In the genomic region with DNA sequence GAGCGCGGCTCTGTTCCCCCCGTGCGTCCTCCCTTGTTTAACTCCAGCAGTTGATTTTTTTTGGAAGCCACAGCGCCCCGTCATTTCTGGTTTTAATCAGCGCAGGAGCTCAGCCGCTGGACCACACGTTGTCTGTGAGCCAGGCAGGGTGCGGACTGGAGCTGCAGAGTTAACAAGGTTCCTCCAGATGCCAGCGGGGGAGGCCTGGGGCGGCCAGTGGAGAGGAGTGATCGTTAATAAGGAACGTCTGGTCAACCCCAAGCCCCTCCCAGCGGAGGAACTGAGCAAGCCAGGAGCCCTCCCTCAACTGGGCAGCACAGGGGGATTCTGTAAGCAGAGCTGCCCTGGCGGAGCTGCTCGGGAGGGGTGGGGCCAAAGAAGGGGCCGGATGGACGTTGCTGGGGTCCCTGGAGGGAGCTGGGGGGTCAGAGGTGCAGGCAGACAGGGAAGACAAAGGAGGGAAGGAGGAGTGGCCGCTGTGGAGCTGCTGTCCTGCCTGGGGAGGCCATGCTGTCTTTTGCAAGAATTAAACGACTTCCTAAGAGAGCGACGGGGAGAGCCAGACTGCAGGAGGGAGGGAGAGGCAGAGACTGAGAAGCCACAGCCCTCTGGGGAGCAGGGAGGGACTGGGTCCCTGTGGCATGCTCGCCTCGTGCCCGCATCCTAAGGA, we compare ENCODE assay signal across 10 cellular contexts.
DNase-seq lines count a peak whose midpoint lies in the region; ATAC-seq and TF ChIP-seq lines count a peak whose summit lies in the region.
"Had no signal": no experiment of that assay in that cellular context is flagged by ENCODE, and none has a peak within 500 bp of the region (broad histone marks: within the 10 kb centered on the region; RNA-seq: fewer than 3 reads in every experiment).

No MANE protein-coding gene starts in this region.

- H3K4me2 ChIP-seq in mammary epithelial cell (ENCODE audit: insufficient read depth, low read depth, low read length), result no peak overlapping the region

- DNase-seq in breast epithelium (ENCODE audit: low spot score in 2 of 2), result no peak
- no peak for DNase-seq in mammary epithelial cell
- DNase-seq in fibroblast of mammary gland (ENCODE audit: low read depth), result peak; percentile 15
- no peak for DNase-seq in vagina (ENCODE audit: extremely low spot score in 2 of 2)
- DNase-seq in GM03348 (ENCODE audit: low spot score), result no peak
- DNase-seq in AG08396 (ENCODE audit: low spot score), result no peak
- DNase-seq: NCI-H1092 treated with DMSO at 0.1 percent for 48 hours had no signal

- no peak for TF ChIP-seq POLR2A in breast epithelium (IDR thresholded peaks at IDR 0.05)
- TF ChIP-seq POLR2A in vagina (IDR thresholded peaks at IDR 0.05), result no peak

- H3K79me2 ChIP-seq in mammary epithelial cell (ENCODE audit: insufficient read depth, low read length), result no peaks in the 10 kb centered on the region

- H3K4me1 ChIP-seq in breast epithelium, result no peaks in the 10 kb centered on the region
- H3K4me1 ChIP-seq in mammary epithelial cell (ENCODE audit: insufficient read depth, low read length), result no peaks in the 10 kb centered on the region
- H3K4me1 ChIP-seq in muscle layer of duodenum (ENCODE audit: control insufficient read depth in 1 of 2, insufficient read depth in 2 of 2, low read length in 2 of 2), result peaks cover 0 to 7% of the 10 kb centered on the region in 2 donors
- H3K4me1 ChIP-seq in vagina, result peaks cover 16% of the 10 kb centered on the region

- no peak overlapping the region for H3K9ac ChIP-seq in mammary epithelial cell (ENCODE audit: insufficient read depth, low read length)

- peak overlapping the region; percentile 7 to 56 (median 36) for H3K4me3 ChIP-seq in breast epithelium
- H3K4me3 ChIP-seq in mammary epithelial cell (replicated peaks in 1 of 3; ENCODE audit: insufficient read depth in 1 of 3, low read depth in 2 of 3, low read length in 3 of 3), result no peak overlapping the region
- no peak overlapping the region for H3K4me3 ChIP-seq in fibroblast of mammary gland (ENCODE audit: control insufficient read depth, low read depth, low read length)
- H3K4me3 ChIP-seq in muscle layer of duodenum (ENCODE audit: low read depth in 1 of 2, low read length in 2 of 2), result peak overlapping the region; percentile 33 to 41
- H3K4me3 ChIP-seq in vagina, result peak overlapping the region; percentile 14 to 40
- H3K4me3 ChIP-seq: GM12878 had no signal

- dilution Hi-C loops in mammary epithelial cell (cut with HindIII; ENCODE audit: low sequenced_read_pairs), result no loop called here

- no peak for ATAC-seq in GM18909 (IDR thresholded peaks at IDR 0.05; ENCODE audit: poor library complexity, unreplicated experiment)
- ATAC-seq: GM12878 had no signal

- CTCF ChIA-PET in mammary epithelial cell (lab: Charles Lee; ENCODE audit: low non-redundant PET), result no interaction called here

- H2AFZ ChIP-seq in mammary epithelial cell (ENCODE audit: low read depth, low read length), result no peak overlapping the region

- H4K20me1 ChIP-seq in mammary epithelial cell (ENCODE audit: insufficient read depth, low read length), result no peaks in the 10 kb centered on the region

- H3K27ac ChIP-seq in breast epithelium, result peak overlapping the region in 1 of 2 donors; percentile 2
- no peak overlapping the region for H3K27ac ChIP-seq in mammary epithelial cell (ENCODE audit: insufficient read depth, low read depth, low read length)
- no peak overlapping the region for H3K27ac ChIP-seq in muscle layer of duodenum (ENCODE audit: low read length)
- H3K27ac ChIP-seq in vagina, result peak overlapping the region; percentile 62

- 10% methylated on average over 16 of the region's 26 CpGs for WGBS in mammary epithelial cell (ENCODE audit: low coverage, missing lambda C conversion rate)

- H3K27me3 ChIP-seq in breast epithelium, result no peaks in the 10 kb centered on the region
- no peaks in the 10 kb centered on the region for H3K27me3 ChIP-seq in mammary epithelial cell (ENCODE audit: insufficient read depth, low read length)
- no peaks in the 10 kb centered on the region for H3K27me3 ChIP-seq in muscle layer of duodenum (ENCODE audit: low read depth, low read length)
- no peaks in the 10 kb centered on the region for H3K27me3 ChIP-seq in vagina

- intact Hi-C loops in breast epithelium (cut with DNase I; ENCODE audit: low total_unique reads) (no loop called here), mammary epithelial cell (cut with micrococcal nuclease) (no loop called here), vagina (cut with DNase I) (no loop called here)

- no TSS peak for BruUV-seq in mammary epithelial cell (replicated peaks; lab: Mats Ljungman, UMichigan)

- H3K9me3 ChIP-seq in breast epithelium (no peaks in the 10 kb centered on the region), mammary epithelial cell (replicated peaks; ENCODE audit: insufficient read depth, low read length) (peaks cover 28% of the 10 kb centered on the region), muscle layer of duodenum (ENCODE audit: control insufficient read depth in 1 of 2, low read length in 2 of 2) (no peaks in the 10 kb centered on the region), vagina (no peaks in the 10 kb centered on the region)

- TF ChIP-seq CTCF in breast epithelium (IDR thresholded peaks at IDR 0.05) (no peak), mammary epithelial cell (conservative IDR thresholded peaks at IDR 0.05 in 1 of 2, IDR thresholded peaks at IDR 0.05 in 1 of 2; ENCODE audit: extremely low read depth in 1 of 2, insufficient read depth in 1 of 2, low read depth in 1 of 2, low read length in 2 of 2) (no peak), fibroblast of mammary gland (conservative IDR thresholded peaks at IDR 0.05; ENCODE audit: control insufficient read depth, insufficient read depth, low read depth, low read length) (no peak), vagina (IDR thresholded peaks at IDR 0.05) (no peak)

- H3K36me3 ChIP-seq in breast epithelium, result no peaks in the 10 kb centered on the region
- H3K36me3 ChIP-seq in mammary epithelial cell (ENCODE audit: insufficient read depth, low read length), result no peaks in the 10 kb centered on the region
- no peaks in the 10 kb centered on the region for H3K36me3 ChIP-seq in muscle layer of duodenum (ENCODE audit: control insufficient read depth in 1 of 2, insufficient read depth in 2 of 2, low read length in 2 of 2)
- no peaks in the 10 kb centered on the region for H3K36me3 ChIP-seq in vagina

- in situ Hi-C loops in mammary epithelial cell (cut with MboI; ENCODE audit: low sequenced_read_pairs in 2 of 2), result no loop called here

Comparison
In these comparisons a context has a peak if more than half of its experiments do, and no peak if none do; other contexts are left out.
1. H3K4me3 ChIP-seq: peak in breast epithelium (3 of 3), muscle layer of duodenum (2 of 2) and vagina (2 of 2); none in mammary epithelial cell (0 of 3) and fibroblast of mammary gland (single experiment).